8 cellular contexts compared by ENCODE assay signal in genomic region chr4:98260047-98260578, GRCh38. TPM values are rescaled to one million over a fixed set of nuclear protein-coding genes. Genes with fewer than 3 reads are reported as not detected.
DNase-seq lines count a peak whose midpoint lies in the region; ATAC-seq, FAIRE-seq and TF ChIP-seq lines count a peak whose summit lies in the region.

No MANE protein-coding gene starts in this region.

- no peak for TF ChIP-seq CTCF in VCaP (conservative IDR thresholded peaks at IDR 0.05)
- no peak for TF ChIP-seq CTCF in H1 (IDR thresholded peaks at IDR 0.05; ENCODE audit: control extremely low read depth in 1 of 3, insufficient read depth in 1 of 3, low read depth in 1 of 3, low read length in 3 of 3)
- no peak for TF ChIP-seq CTCF in mesothelial cell of epicardium (IDR thresholded peaks at IDR 0.05; ENCODE audit: unreplicated experiment)

- peaks cover 15% of the 10 kb centered on the region for H3K23me2 ChIP-seq in H1 (ENCODE audit: low read depth, low read length)

- H3K4ac ChIP-seq in H1 (replicated peaks; ENCODE audit: insufficient read length, low read depth, low read length): peak overlapping the region; percentile 51

- peak overlapping the region; percentile 88 to 91 for H3K4me2 ChIP-seq in H1 (ENCODE audit: insufficient read depth in 1 of 2, low read depth in 2 of 2, low read length in 2 of 2)

- peak; percentile 13 for DNase-seq in GM04504 (ENCODE audit: low read depth)
- no peak for DNase-seq in H1 (ENCODE audit: low read depth in 1 of 2, low spot score in 2 of 2)
- DNase-seq in mesothelial cell of epicardium (ENCODE audit: low spot score in 2 of 2, unreplicated experiment in 2 of 2): peak; percentile 17 to 58
- DNase-seq in stimulated activated naive CD8-positive, alpha-beta T cell treated with anti-CD3 and anti-CD28 coated beads, Interleukin-15, amount 100 ng/mL, for 72 hours: peak; percentile 44 to 49
- no peak for DNase-seq in OCI-M2 (lab: John Stamatoyannopoulos, UW; ENCODE audit: unreplicated experiment)

- H4K8ac ChIP-seq in H1 (ENCODE audit: extremely low read depth, insufficient read depth, low read length): peak overlapping the region; percentile 98; the same call in 1 of the 2 replicates

- H3K36me3 Mint-ChIP-seq in IgD-negative memory B cell: no peaks in the 10 kb centered on the region
- no peaks in the 10 kb centered on the region for H3K36me3 Mint-ChIP-seq in mesothelial cell of epicardium

- no peak for TF ChIP-seq EP300 in H1 (IDR thresholded peaks at IDR 0.05; ENCODE audit: borderline replicate concordance in 1 of 2, low read depth in 2 of 2, low read length in 2 of 2)

- H3K79me1 ChIP-seq in H1 (ENCODE audit: low read depth, low read length): no peaks in the 10 kb centered on the region

- H3K9me3 ChIP-seq in H1 (ENCODE audit: insufficient read depth in 2 of 2, low read depth in 1 of 2, low read length in 1 of 2): no peaks in the 10 kb centered on the region

- H2AK5ac ChIP-seq in H1 (ENCODE audit: low read depth, low read length): peak overlapping the region; percentile 75; the same call in 1 of the 2 replicates

- no peak overlapping the region for H3K14ac ChIP-seq in H1 (ENCODE audit: insufficient read length)

- H3K56ac ChIP-seq in H1 (replicated peaks; ENCODE audit: insufficient read length, low read depth, low read length): peak overlapping the region; percentile 70

- no peaks in the 10 kb centered on the region for H3K9me3 Mint-ChIP-seq in IgD-negative memory B cell
- no peaks in the 10 kb centered on the region for H3K9me3 Mint-ChIP-seq in mesothelial cell of epicardium
- no peaks in the 10 kb centered on the region for H3K9me3 Mint-ChIP-seq in stimulated activated naive CD8-positive, alpha-beta T cell treated with anti-CD3 and anti-CD28 coated beads, Interleukin-15, amount 100 ng/mL, for 72 hours

- peak overlapping the region; percentile 76 to 96 (median 90) for H3K4me3 ChIP-seq in H1 (ENCODE audit: extremely low read depth in 1 of 4, insufficient read depth in 2 of 4, low read depth in 3 of 4, low read length in 4 of 4)

- H2BK12ac ChIP-seq in H1 (ENCODE audit: low read depth, low read length): peak overlapping the region; percentile 69; the same call in 1 of the 2 replicates

- H3K18ac ChIP-seq in H1 (ENCODE audit: extremely low read depth, low read length): peak overlapping the region; percentile 95

- peak overlapping the region; percentile 94 for H2BK120ac ChIP-seq in H1 (replicated peaks; ENCODE audit: low read depth, low read length)

- H2BK15ac ChIP-seq in H1 (ENCODE audit: low read length): no peak overlapping the region

- peak overlapping the region; percentile 64 for H4K5ac ChIP-seq in H1 (ENCODE audit: insufficient read length, low read depth, low read length)

- H2AFZ ChIP-seq in H1 (ENCODE audit: low read length): peak overlapping the region; percentile 65

- H3K23ac ChIP-seq in H1 (ENCODE audit: insufficient read length): no peak overlapping the region

- peaks cover 0 to 3% of the 10 kb centered on the region in 2 experiments for H4K20me1 ChIP-seq in H1 (replicated peaks in 1 of 2; ENCODE audit: control insufficient read depth in 1 of 2, insufficient read depth in 2 of 2, low read length in 2 of 2)

- no peak for TF ChIP-seq RAD21 in H1 (IDR thresholded peaks at IDR 0.05 in 1 of 2, conservative IDR thresholded peaks at IDR 0.05 in 1 of 2; ENCODE audit: low read depth in 2 of 2, low read length in 2 of 2)

- H3K4me1 Mint-ChIP-seq in IgD-negative memory B cell (peaks cover 23 to 45% (median 31%) of the 10 kb centered on the region in 3 donors), mesothelial cell of epicardium (peaks cover 32% of the 10 kb centered on the region)
- peaks cover 40% of the 10 kb centered on the region for H3K4me1 Mint-ChIP-seq in stimulated activated naive CD8-positive, alpha-beta T cell treated with anti-CD3 and anti-CD28 coated beads, Interleukin-15, amount 100 ng/mL, for 72 hours

- no peaks in the 10 kb centered on the region for H3K36me3 ChIP-seq in H1 (ENCODE audit: control insufficient read depth in 2 of 4, insufficient read depth in 4 of 4, low read length in 3 of 4)

- H3K27ac ChIP-seq in VCaP (peak overlapping the region; percentile 98), H1 (ENCODE audit: low read depth, low read length) (peak overlapping the region; percentile 93)

- H2BK5ac ChIP-seq in H1 (ENCODE audit: low read depth, low read length): peak overlapping the region; percentile 89

- no peaks in the 10 kb centered on the region for H3K27me3 Mint-ChIP-seq in IgD-negative memory B cell
- no peaks in the 10 kb centered on the region for H3K27me3 Mint-ChIP-seq in mesothelial cell of epicardium (ENCODE audit: low read depth)
- H3K27me3 Mint-ChIP-seq in stimulated activated naive CD8-positive, alpha-beta T cell treated with anti-CD3 and anti-CD28 coated beads, Interleukin-15, amount 100 ng/mL, for 72 hours: no peaks in the 10 kb centered on the region

- CTCF ChIA-PET in H1 (lab: Charles Lee; ENCODE audit: partially characterized antibody): interaction anchor here (1.5 kb wide), 1 partner anchor 9 kb away, joined by 4 read pairs; no protein-coding TSS in a partner anchor

- POLR2A ChIA-PET in H1 (lab: Charles Lee; ENCODE audit: partially characterized antibody): interaction anchor here (1.1 to 4.0 kb wide), 5 partner anchors 13 to 668 kb away, joined by 3 to 21 read pairs (median 7); no protein-coding TSS in a partner anchor

- peak overlapping the region; percentile 73 to 95 (median 94) for H3K9ac ChIP-seq in H1 (replicated peaks in 1 of 4; ENCODE audit: extremely low read depth in 1 of 4, low read depth in 3 of 4, low read length in 3 of 4)

- peak; percentile 18 for ATAC-seq in GM21737 (IDR thresholded peaks at IDR 0.05; ENCODE audit: unreplicated experiment)
- peak; percentile 22 for ATAC-seq in stimulated activated naive CD8-positive, alpha-beta T cell treated with anti-CD3 and anti-CD28 coated beads, Interleukin-15, amount 100 ng/mL, for 72 hours

- WGBS in H1 (ENCODE audit: extremely low coverage in 1 of 2, insufficient coverage in 1 of 2, insufficient read length in 1 of 2, insufficient replicate concordance in 2 of 2, low coverage in 1 of 2, low lambda C conversion rate in 2 of 2, missing lambda C conversion rate in 1 of 2), 2 experiments: 10% methylated on average over 19 of the region's 24 CpGs; no CpG with 5 or more reads in 1 of the 2 experiments

- peak; percentile 13 for FAIRE-seq in H1 (lab: Jason Lieb, UNC)

- H2BK20ac ChIP-seq in H1 (ENCODE audit: low read length): no peak overlapping the region

- peaks cover 1 to 9% (median 7%) of the 10 kb centered on the region in 4 experiments; a peak in 5 of 7 replicates for H3K4me1 ChIP-seq in H1 (replicated peaks in 1 of 4; ENCODE audit: control insufficient read depth in 3 of 4, insufficient read depth in 4 of 4, low read length in 3 of 4)

- H3K79me2 ChIP-seq in H1 (ENCODE audit: control insufficient read depth in 1 of 2, insufficient read depth in 2 of 2, low read length in 2 of 2): peaks cover 0 to 30% of the 10 kb centered on the region in 2 experiments; a peak in 3 of 4 replicates

- H4K91ac ChIP-seq in H1 (replicated peaks; ENCODE audit: insufficient read length, low read length): peak overlapping the region; percentile 6

- TF ChIP-seq POLR2A in H1 (IDR thresholded peaks at IDR 0.05; ENCODE audit: control extremely low read depth in 1 of 2, low read depth in 2 of 2, low read length in 2 of 2): peak in 1 of 2 experiments; percentile 6; a peak in 1 of 3 replicates

- peak overlapping the region; percentile 94 to 98 (median 97) for H3K4me3 Mint-ChIP-seq in IgD-negative memory B cell
- H3K4me3 Mint-ChIP-seq in mesothelial cell of epicardium: peak overlapping the region; percentile 92
- H3K4me3 Mint-ChIP-seq in stimulated activated naive CD8-positive, alpha-beta T cell treated with anti-CD3 and anti-CD28 coated beads, Interleukin-15, amount 100 ng/mL, for 72 hours: peak overlapping the region; percentile 94 to 97

- peak overlapping the region; percentile 94 to 95 (median 95) for H3K27ac Mint-ChIP-seq in IgD-negative memory B cell
- H3K27ac Mint-ChIP-seq in mesothelial cell of epicardium: peak overlapping the region; percentile 99
- H3K27ac Mint-ChIP-seq in stimulated activated naive CD8-positive, alpha-beta T cell treated with anti-CD3 and anti-CD28 coated beads, Interleukin-15, amount 100 ng/mL, for 72 hours: peak overlapping the region; percentile 97 to 98

- no peaks in the 10 kb centered on the region for H3K27me3 ChIP-seq in H1 (replicated peaks in 1 of 4; ENCODE audit: control insufficient read depth in 3 of 4, extremely low read depth in 1 of 4, insufficient read depth in 3 of 4, low read length in 3 of 4)

TF ChIP-seq in H1, 55 proteins besides CTCF, POLR2A, EP300 and RAD21 (continues in another document):
- TF ChIP-seq PHF8 (conservative IDR thresholded peaks at IDR 0.05; ENCODE audit: low read depth, low read length) (no peak), USF2 (IDR thresholded peaks at IDR 0.05; ENCODE audit: low read length) (no peak), EGR1 (IDR thresholded peaks at IDR 0.05; ENCODE audit: borderline replicate concordance, low read depth, low read length) (no peak), SIX5 (IDR thresholded peaks at IDR 0.05; ENCODE audit: low read depth, low read length) (no peak), MAX (IDR thresholded peaks at IDR 0.05) (peak; percentile 55), GTF2F1 (IDR thresholded peaks at IDR 0.05; ENCODE audit: borderline replicate concordance, low read depth, low read length) (no peak), SIRT6 (IDR thresholded peaks at IDR 0.05; ENCODE audit: low read length) (no peak)

RNA-seq across cellular contexts. Expression of gene RAP1GDS1, which starts 1.1 kb away (rescaled TPM):
- polyA plus RNA-seq in IgD-negative memory B cell (37.9 TPM), H1 (2011; rRNA removed) (8.5 and 12.8 TPM in 2 replicates)
- total RNA-seq in H1 (2021; fragmentation: NEBNext Ultra II Directional; extraction: Animal tissue kit (Norgen Biotek cat#: 25700)): 31.4 and 31.9 TPM in 2 replicates
- polyA plus RNA-seq in H1 (2011; cell fraction: cytosol; rRNA removed): 17.9 TPM
- polyA plus RNA-seq in H1 (2011; cell fraction: nucleus; rRNA removed): 12.5 TPM
- 22.5 to 30.0 TPM (median 23.9 TPM) in 4 replicates for polyA plus RNA-seq in H1 (2012, experiment 1 of 2)
- polyA plus RNA-seq in H1 (2012, experiment 2 of 2): 3.4 TPM
- 13.3 TPM for polyA plus RNA-seq in H1 (2013, experiment 1 of 2)
- polyA plus RNA-seq in H1 (2013, experiment 2 of 2): 13.4 TPM
- polyA minus RNA-seq in H1 (2011; rRNA and poly(A)+ RNA removed): 34.2 and 44.3 TPM in 2 replicates
- 24.4 TPM for polyA minus RNA-seq in H1 (2011; cell fraction: cytosol; rRNA and poly(A)+ RNA removed)
- polyA minus RNA-seq in H1 (2011; cell fraction: nucleus; rRNA and poly(A)+ RNA removed): 57.5 TPM
- 20.5 to 25.1 TPM (median 22.7 TPM) in 3 replicates for total RNA-seq in mesothelial cell of epicardium

Comparison
In these comparisons a context has a peak if more than half of its experiments do, and no peak if none do; other contexts are left out.
1. DNase-seq: peak in GM04504 (single experiment), mesothelial cell of epicardium (2 of 2) and stimulated activated naive CD8-positive, alpha-beta T cell treated with anti-CD3 and anti-CD28 coated beads, Interleukin-15, amount 100 ng/mL, for 72 hours (2 of 2); none in H1 (0 of 2) and OCI-M2 (single experiment).
2. Peak in every context shown above with its lines, with median percentiles within 50 percentile points of each other: H3K27ac Mint-ChIP-seq and H3K4me3 Mint-ChIP-seq.